In the genomic region with DNA sequence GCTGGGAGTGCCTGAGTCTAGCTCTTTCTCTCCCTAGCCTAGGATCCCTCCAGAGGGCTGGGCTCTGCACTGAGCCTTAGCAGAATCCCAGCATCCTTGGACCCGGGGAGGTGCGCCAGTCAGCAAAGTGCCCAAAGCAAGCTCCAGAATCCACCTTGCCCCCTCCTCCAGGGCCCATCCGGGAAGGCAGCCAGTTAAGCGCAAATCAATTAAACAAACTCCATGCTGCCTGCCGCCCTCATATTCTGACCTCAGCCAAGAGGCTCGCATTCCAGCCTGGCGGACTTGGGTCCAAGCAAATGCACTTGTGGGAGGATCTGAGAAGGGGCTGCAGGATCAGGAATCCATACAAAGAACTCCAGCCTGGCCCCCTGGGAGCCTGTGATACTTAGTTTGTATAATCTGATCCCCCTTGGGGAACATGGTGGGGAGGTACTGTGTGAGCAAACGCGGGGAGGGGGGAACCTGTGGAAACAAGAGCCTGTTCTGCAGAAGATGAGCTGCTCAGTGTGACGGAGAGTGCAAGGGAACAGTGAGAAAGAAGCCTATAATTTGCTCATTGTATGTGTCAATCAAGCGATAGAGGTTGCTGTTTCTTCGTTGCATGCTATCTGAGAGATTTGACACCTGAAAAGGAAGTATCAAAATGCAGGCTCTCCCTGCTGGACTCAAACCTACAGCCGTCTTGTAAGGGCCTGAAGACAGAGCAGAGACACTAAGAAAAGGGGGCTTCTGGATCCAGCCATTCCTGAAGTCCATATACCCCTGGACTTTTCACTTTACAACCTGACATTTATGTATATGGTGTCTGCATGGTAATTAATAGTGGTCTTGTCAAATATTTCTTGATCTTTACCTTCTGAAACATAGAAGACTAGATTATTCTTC, we compare ENCODE assay signal across 16 cellular contexts. TPM values are rescaled to one million over a fixed set of nuclear protein-coding genes. Genes with fewer than 3 reads are reported as not detected.
A peak's percentile ranks its signal among the peaks of the same experiment; 100 is the strongest.
DNase-seq lines count a peak whose midpoint lies in the region; ATAC-seq and TF ChIP-seq lines count a peak whose summit lies in the region.
"Had no signal": no experiment of that assay in that cellular context is flagged by ENCODE, and none has a peak within 500 bp of the region (broad histone marks: within the 10 kb centered on the region; RNA-seq: fewer than 3 reads in every experiment).

No MANE protein-coding gene starts in this region.

- POLR2A ChIA-PET in HEK293T (lab: Yijun Ruan, JAX) = no interaction called here

- no peak overlapping the region for H3K4me3 Mint-ChIP-seq in activated CD8-positive, alpha-beta memory T cell treated with anti-CD3 and anti-CD28 coated beads, Interleukin-2, amount 10 ng/mL, durations not matched to agents 7 days and 5 days
- H3K4me3 Mint-ChIP-seq: activated CD8-positive, alpha-beta T cell treated with anti-CD3 and anti-CD28 coated beads, Interleukin-2, amount 10 ng/mL, durations not matched to agents 7 days and 5 days; activated naive CD4-positive, alpha-beta T cell treated with anti-CD3 and anti-CD28 coated beads, Interleukin-2, amount 10 ng/mL, durations not matched to agents 7 days and 5 days; CD8-positive, alpha-beta T cell had no signal

- no peak overlapping the region for H3K4me3 ChIP-seq in choroid plexus epithelial cell (ENCODE audit: low read depth, low read length)
- no peak overlapping the region for H3K4me3 ChIP-seq in osteoblast (ENCODE audit: insufficient read depth, low read length)
- H3K4me3 ChIP-seq: skin epidermis, testis had no signal

- no peaks in the 10 kb centered on the region for H3K36me3 Mint-ChIP-seq in activated CD8-positive, alpha-beta memory T cell treated with anti-CD3 and anti-CD28 coated beads, Interleukin-2, amount 10 ng/mL, durations not matched to agents 7 days and 5 days
- H3K36me3 Mint-ChIP-seq: activated naive CD4-positive, alpha-beta T cell treated with anti-CD3 and anti-CD28 coated beads, Interleukin-2, amount 10 ng/mL, durations not matched to agents 7 days and 5 days; CD8-positive, alpha-beta T cell had no signal

- TF ChIP-seq CTCF in choroid plexus epithelial cell (conservative IDR thresholded peaks at IDR 0.05; ENCODE audit: low read depth, low read length) (no peak), osteoblast (IDR thresholded peaks at IDR 0.05; ENCODE audit: extremely low read depth, low read depth, low read length) (no peak)

- no peaks in the 10 kb centered on the region for H3K4me1 Mint-ChIP-seq in activated CD8-positive, alpha-beta memory T cell treated with anti-CD3 and anti-CD28 coated beads, Interleukin-2, amount 10 ng/mL, durations not matched to agents 7 days and 5 days
- H3K4me1 Mint-ChIP-seq: activated naive CD4-positive, alpha-beta T cell treated with anti-CD3 and anti-CD28 coated beads, Interleukin-2, amount 10 ng/mL, durations not matched to agents 7 days and 5 days had no signal

- no peak for ATAC-seq in activated CD4-positive, CD25-positive, alpha-beta regulatory T cell treated with anti-CD3 and anti-CD28 coated beads, Interleukin-2, amount 50 U/mL, for 24 hours
- no peak for ATAC-seq in GM21528 (IDR thresholded peaks at IDR 0.05; ENCODE audit: low FRiP score, unreplicated experiment)
- no peak for ATAC-seq in activated CD8-positive, alpha-beta memory T cell treated with anti-CD3 and anti-CD28 coated beads, Interleukin-2, amount 10 ng/mL, durations not matched to agents 7 days and 5 days
- ATAC-seq: activated CD8-positive, alpha-beta T cell treated with anti-CD3 and anti-CD28 coated beads, Interleukin-2, amount 10 ng/mL, durations not matched to agents 7 days and 5 days; CD8-positive, alpha-beta T cell had no signal

- no peak overlapping the region for H3K4me2 ChIP-seq in osteoblast (ENCODE audit: insufficient read depth, low read length)

- no peak overlapping the region for H3K27ac ChIP-seq in osteoblast (ENCODE audit: low read depth, low read length)
- H3K27ac ChIP-seq: skin epidermis, testis had no signal

- DNase-seq in HEK293T (ENCODE audit: extremely low spot score) (no peak), NCI-H2171 (lab: John Stamatoyannopoulos, UW) (peak; percentile 88), choroid plexus epithelial cell (ENCODE audit: low read depth) (peak; percentile 17), osteoblast (ENCODE audit: insufficient read length, low spot score, missing footprints) (peak; percentile 75)
- no peak for DNase-seq in activated CD8-positive, alpha-beta memory T cell treated with anti-CD3 and anti-CD28 coated beads, Interleukin-2, amount 10 ng/mL, durations not matched to agents 7 days and 5 days
- DNase-seq: activated CD8-positive, alpha-beta T cell treated with anti-CD3 and anti-CD28 coated beads, Interleukin-2, amount 10 ng/mL, durations not matched to agents 7 days and 5 days; activated naive CD4-positive, alpha-beta T cell treated with anti-CD3 and anti-CD28 coated beads, Interleukin-2, amount 10 ng/mL, durations not matched to agents 7 days and 5 days; CD8-positive, alpha-beta T cell; cortex of kidney; NCI-H1694 treated with DMSO at 0.1 percent for 48 hours; testis had no signal

- no peaks in the 10 kb centered on the region for H3K36me3 ChIP-seq in osteoblast (ENCODE audit: insufficient read depth, low read length)

- H3K79me2 ChIP-seq in osteoblast (ENCODE audit: insufficient read depth, low read length) = no peaks in the 10 kb centered on the region

- H4K20me1 ChIP-seq in osteoblast (ENCODE audit: insufficient read depth, low read length) = no peaks in the 10 kb centered on the region

- peaks cover 18% of the 10 kb centered on the region for H3K27me3 ChIP-seq in osteoblast (ENCODE audit: insufficient read depth, low read length)
- H3K27me3 ChIP-seq: testis had no signal

- H3K9me3 Mint-ChIP-seq in activated CD8-positive, alpha-beta memory T cell treated with anti-CD3 and anti-CD28 coated beads, Interleukin-2, amount 10 ng/mL, durations not matched to agents 7 days and 5 days (ENCODE audit: low read depth) = peaks cover 7% of the 10 kb centered on the region

- H3K27me3 Mint-ChIP-seq in activated CD8-positive, alpha-beta memory T cell treated with anti-CD3 and anti-CD28 coated beads, Interleukin-2, amount 10 ng/mL, durations not matched to agents 7 days and 5 days = peaks cover 5% of the 10 kb centered on the region

- H3K9me3 ChIP-seq in osteoblast (ENCODE audit: low read depth, low read length) = peaks cover 11% of the 10 kb centered on the region
- H3K9me3 ChIP-seq: testis had no signal

- CTCF ChIA-PET in HEK293T (lab: Yijun Ruan, JAX) = no interaction called here
- CTCF ChIA-PET in activated CD8-positive, alpha-beta memory T cell treated with anti-CD3 and anti-CD28 coated beads, Interleukin-2, amount 10 ng/mL, durations not matched to agents 7 days and 5 days (lab: Charles Lee) = no interaction called here

- no peaks in the 10 kb centered on the region for H3K4me1 ChIP-seq in osteoblast (ENCODE audit: insufficient read depth, low read length)
- H3K4me1 ChIP-seq: testis had no signal

- H3K27ac Mint-ChIP-seq in activated CD8-positive, alpha-beta memory T cell treated with anti-CD3 and anti-CD28 coated beads, Interleukin-2, amount 10 ng/mL, durations not matched to agents 7 days and 5 days = no peak overlapping the region
- H3K27ac Mint-ChIP-seq: activated CD8-positive, alpha-beta T cell treated with anti-CD3 and anti-CD28 coated beads, Interleukin-2, amount 10 ng/mL, durations not matched to agents 7 days and 5 days; activated naive CD4-positive, alpha-beta T cell treated with anti-CD3 and anti-CD28 coated beads, Interleukin-2, amount 10 ng/mL, durations not matched to agents 7 days and 5 days; CD8-positive, alpha-beta T cell had no signal

- H2AFZ ChIP-seq in osteoblast (ENCODE audit: low read length) = no peak overlapping the region

TF ChIP-seq in HEK293T, 16 proteins besides CTCF, POLR2A, EP300 and RAD21:
- TF ChIP-seq BHLHE40 (IDR thresholded peaks at IDR 0.05; ENCODE audit: borderline replicate concordance) = no peak
- TF ChIP-seq ARNT (IDR thresholded peaks at IDR 0.05) = no peak
- TF ChIP-seq ZNF384 (IDR thresholded peaks at IDR 0.05) = no peak
- TF ChIP-seq TARDBP (IDR thresholded peaks at IDR 0.05) = no peak
- no peak for TF ChIP-seq SP1 (IDR thresholded peaks at IDR 0.05)
- TF ChIP-seq PKNOX1 (IDR thresholded peaks at IDR 0.05) = peak; percentile 69
- TF ChIP-seq NFRKB (IDR thresholded peaks at IDR 0.05) = no peak
- no peak for TF ChIP-seq HDGF (IDR thresholded peaks at IDR 0.05; ENCODE audit: borderline replicate concordance)

RNA-seq across cellular contexts. Expression of gene ZNRF4, which starts 29.4 kb away (rescaled TPM):
- total RNA-seq in osteoblast = not detected in 2 replicates
- not detected for total RNA-seq in activated CD8-positive, alpha-beta memory T cell treated with anti-CD3 and anti-CD28 coated beads, Interleukin-2, amount 10 ng/mL, durations not matched to agents 7 days and 5 days
- total RNA-seq: activated CD8-positive, alpha-beta T cell treated with anti-CD3 and anti-CD28 coated beads, Interleukin-2, amount 10 ng/mL, durations not matched to agents 7 days and 5 days; CD8-positive, alpha-beta T cell; HT1080; myocyte had no signal

Comparison
In these comparisons a context has a peak if more than half of its experiments do, and no peak if none do; other contexts are left out.
1. DNase-seq: peak in NCI-H2171 (single experiment), choroid plexus epithelial cell (single experiment) and osteoblast (single experiment); none in HEK293T (single experiment) and activated CD8-positive, alpha-beta memory T cell treated with anti-CD3 and anti-CD28 coated beads, Interleukin-2, amount 10 ng/mL, durations not matched to agents 7 days and 5 days (single experiment).